19 cellular contexts compared by ENCODE assay signal in genomic region chr2:31402388-31402787, GRCh38. TPM values are rescaled to one million over a fixed set of nuclear protein-coding genes. Genes with fewer than 3 reads are reported as not detected.
DNase-seq lines count a peak whose midpoint lies in the region; ATAC-seq and TF ChIP-seq lines count a peak whose summit lies in the region.
"Had no signal": no experiment of that assay in that cellular context is flagged by ENCODE, and none has a peak within 500 bp of the region (broad histone marks: within the 10 kb centered on the region; RNA-seq: fewer than 3 reads in every experiment).

No MANE protein-coding gene starts in this region.

- H3K27me3 ChIP-seq in PC-9 (ENCODE audit: insufficient read depth, low read depth) = no peaks in the 10 kb centered on the region
- no peaks in the 10 kb centered on the region for H3K27me3 ChIP-seq in mammary epithelial cell (ENCODE audit: insufficient read depth, low read length)
- H3K27me3 ChIP-seq: right lobe of liver, SJCRH30 had no signal

- WGBS in mammary epithelial cell (ENCODE audit: low coverage, missing lambda C conversion rate) = 100% methylated on average over 1 of the region's 1 CpG

- peaks cover 19% of the 10 kb centered on the region for H3F3A ChIP-seq in PC-9 (ENCODE audit: insufficient read depth, low read depth)

- no peaks in the 10 kb centered on the region for H3K9me2 ChIP-seq in PC-9 (ENCODE audit: insufficient read depth)

- no TSS peak for BruUV-seq in PC-9 (replicated peaks; lab: Mats Ljungman, UMichigan)
- BruUV-seq in mammary epithelial cell (replicated peaks; lab: Mats Ljungman, UMichigan) = no TSS peak

- CTCF ChIA-PET in PC-9 (lab: Charles Lee) (interaction anchor here (1.0 to 1.2 kb wide), 2 partner anchors 12 to 47 kb away, joined by 4 to 8 read pairs; partner anchors contain the start of gene XDH), mammary epithelial cell (lab: Charles Lee; ENCODE audit: low non-redundant PET) (interaction anchor here (0.7 kb wide), 1 partner anchor 168 kb away, joined by 6 read pairs; the partner anchor contains the start of gene EHD3)

- DNase-seq in Daoy (ENCODE audit: low read depth) (peak; percentile 41), PC-9 (peak in 1 of 2 experiments; percentile 67), mammary epithelial cell (no peak), kidney tubule cell (ENCODE audit: low spot score) (peak; percentile 47), AG08396 (ENCODE audit: low spot score) (no peak), amygdala (lab: John Stamatoyannopoulos, UW) (no peak)
- DNase-seq in activated naive CD4-positive, alpha-beta T cell treated with anti-CD3 and anti-CD28 coated beads, Interleukin-2, amount 50 U/mL, for 16 hours = no peak
- DNase-seq: activated CD4-positive, alpha-beta T cell treated with anti-CD3 and anti-CD28 coated beads for 1 hour; activated effector memory CD4-positive, alpha-beta T cell treated with anti-CD3 and anti-CD28 coated beads, Interleukin-2, amount 50 U/mL, for 16 hours; anterior cingulate cortex; CD8-positive, alpha-beta T cell; DND-41; left ventricle myocardium inferior; NCI-H1105; NCI-H524 treated with DMSO at 0.1 percent for 48 hours; right lobe of liver; SJCRH30 had no signal

- H3K36me3 ChIP-seq in PC-9 (ENCODE audit: low read depth) (peaks cover 29% of the 10 kb centered on the region), mammary epithelial cell (ENCODE audit: insufficient read depth, low read length) (peaks cover 13% of the 10 kb centered on the region)
- H3K36me3 ChIP-seq: left ventricle myocardium inferior, SJCRH30 had no signal

- no peak for ATAC-seq in HG03097 (IDR thresholded peaks at IDR 0.05; ENCODE audit: low FRiP score, unreplicated experiment)
- ATAC-seq: CD8-positive, alpha-beta T cell; right lobe of liver had no signal

- H3K27ac ChIP-seq in PC-9 (peak overlapping the region; percentile 86), mammary epithelial cell (ENCODE audit: insufficient read depth, low read depth, low read length) (peak overlapping the region; percentile 84)
- H3K27ac ChIP-seq: HL-60, left ventricle myocardium inferior, right lobe of liver, SJCRH30 had no signal

- in situ Hi-C loops in mammary epithelial cell (cut with MboI; ENCODE audit: low sequenced_read_pairs in 2 of 2) = no loop called here

- no peak overlapping the region for H3K4me3 ChIP-seq in PC-9
- H3K4me3 ChIP-seq in mammary epithelial cell (replicated peaks in 1 of 3; ENCODE audit: insufficient read depth in 1 of 3, low read depth in 2 of 3, low read length in 3 of 3) = no peak overlapping the region
- H3K4me3 ChIP-seq: left ventricle myocardium inferior, right lobe of liver, SJCRH30 had no signal

- no peaks in the 10 kb centered on the region for H3K79me2 ChIP-seq in PC-9 (ENCODE audit: low read depth)
- H3K79me2 ChIP-seq in mammary epithelial cell (ENCODE audit: insufficient read depth, low read length) = peaks cover 12% of the 10 kb centered on the region

- peaks cover 35% of the 10 kb centered on the region for H3K4me1 ChIP-seq in PC-9 (replicated peaks; ENCODE audit: insufficient read depth)
- peaks cover 40% of the 10 kb centered on the region for H3K4me1 ChIP-seq in mammary epithelial cell (ENCODE audit: insufficient read depth, low read length)
- H3K4me1 ChIP-seq: SJCRH30 had no signal

- intact Hi-C loops in PC-9 (cut with micrococcal nuclease; ENCODE audit: unreplicated experiment) (no loop called here), mammary epithelial cell (cut with micrococcal nuclease) (no loop called here)

- dilution Hi-C loops in mammary epithelial cell (cut with HindIII; ENCODE audit: low sequenced_read_pairs) = no loop called here

- no peak overlapping the region for H2AFZ ChIP-seq in PC-9
- no peak overlapping the region for H2AFZ ChIP-seq in mammary epithelial cell (ENCODE audit: low read depth, low read length)

- peak overlapping the region; percentile 42 for H3K4me2 ChIP-seq in PC-9
- no peak overlapping the region for H3K4me2 ChIP-seq in mammary epithelial cell (ENCODE audit: insufficient read depth, low read depth, low read length)

- TF ChIP-seq CTCF in PC-9 (conservative IDR thresholded peaks at IDR 0.05) = no peak
- TF ChIP-seq CTCF in mammary epithelial cell (conservative IDR thresholded peaks at IDR 0.05 in 1 of 2, IDR thresholded peaks at IDR 0.05 in 1 of 2; ENCODE audit: extremely low read depth in 1 of 2, insufficient read depth in 1 of 2, low read depth in 1 of 2, low read length in 2 of 2) = no peak

- POLR2A ChIA-PET in PC-9 (lab: Charles Lee; ENCODE audit: unreplicated experiment) = no interaction called here

- H3K9ac ChIP-seq in mammary epithelial cell (ENCODE audit: insufficient read depth, low read length) = peak overlapping the region; percentile 54

- H4K20me1 ChIP-seq in PC-9 (ENCODE audit: insufficient read depth) (no peaks in the 10 kb centered on the region), mammary epithelial cell (ENCODE audit: insufficient read depth, low read length) (no peaks in the 10 kb centered on the region)

- H3K9me3 ChIP-seq in PC-9 (ENCODE audit: insufficient read depth, low read depth) (no peaks in the 10 kb centered on the region), mammary epithelial cell (replicated peaks; ENCODE audit: insufficient read depth, low read length) (peaks cover 2% of the 10 kb centered on the region)
- H3K9me3 ChIP-seq: left ventricle myocardium inferior, right lobe of liver, SJCRH30 had no signal

RNA-seq across cellular contexts. Expression of gene XDH, which starts 12.2 kb away (rescaled TPM):
- total RNA-seq in Daoy (2014; rRNA removed; shearing (Covaris generic)) = 0.18 and 0.97 TPM in 2 replicates
- total RNA-seq in PC-9 (2021) (5.7 and 7.7 TPM in 2 replicates), mammary epithelial cell (10 to 100 TPM; 23.3 to 51.1 TPM)
- polyA plus RNA-seq in mammary epithelial cell = 45.1 TPM
- 118 TPM for polyA minus RNA-seq in mammary epithelial cell
- total RNA-seq: CD8-positive, alpha-beta T cell; SJCRH30 had no signal

Comparison
In these comparisons a context has a peak if more than half of its experiments do, and no peak if none do; other contexts are left out.
1. DNase-seq: peak in Daoy (single experiment) and kidney tubule cell (single experiment); none in mammary epithelial cell (single experiment), AG08396 (single experiment), activated naive CD4-positive, alpha-beta T cell treated with anti-CD3 and anti-CD28 coated beads, Interleukin-2, amount 50 U/mL, for 16 hours (single experiment) and amygdala (0 of 56).